9 cellular contexts compared by ENCODE assay signal in the genomic region with DNA sequence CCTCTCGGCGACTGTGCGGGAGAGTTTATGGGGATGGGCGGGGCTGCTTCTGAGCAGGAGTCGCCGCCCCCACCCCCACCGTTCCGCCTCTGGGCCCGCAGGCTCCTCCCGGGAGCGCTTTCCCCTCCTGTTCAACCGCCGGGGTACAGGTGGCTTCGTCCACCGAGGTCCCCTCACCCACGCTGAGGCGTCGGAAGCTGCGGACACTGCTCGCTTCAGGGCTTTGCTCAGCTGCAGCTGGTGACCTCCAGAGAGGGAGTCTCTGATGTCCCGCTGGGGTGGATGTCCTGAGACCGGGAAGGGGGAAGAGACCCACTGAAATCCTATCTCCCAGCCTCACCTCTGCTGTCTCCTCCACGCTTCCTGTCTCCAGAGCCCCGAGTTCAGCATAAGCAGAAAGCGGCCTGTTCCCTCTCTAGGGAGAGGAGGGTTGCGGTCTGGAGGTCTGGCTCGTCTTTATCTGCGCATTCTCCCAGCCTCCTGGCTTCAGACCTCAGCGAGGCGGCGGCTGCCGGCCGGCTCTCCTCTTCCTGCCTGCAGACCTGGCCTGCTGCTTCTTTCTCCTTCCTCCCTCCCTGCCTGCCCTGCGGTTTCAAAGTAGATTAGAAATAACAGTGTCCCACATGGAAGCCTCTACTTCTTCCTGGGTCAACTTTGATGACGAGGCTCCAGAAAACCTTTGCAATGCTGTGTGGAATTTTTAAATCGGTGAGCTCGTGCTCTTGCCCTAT. TPM values are rescaled to one million over a fixed set of nuclear protein-coding genes. Genes with fewer than 3 reads are reported as not detected.
DNase-seq lines count a peak whose midpoint lies in the region; ATAC-seq and TF ChIP-seq lines count a peak whose summit lies in the region.
"Had no signal": no experiment of that assay in that cellular context is flagged by ENCODE, and none has a peak within 500 bp of the region (broad histone marks: within the 10 kb centered on the region; RNA-seq: fewer than 3 reads in every experiment).

No MANE protein-coding gene starts in this region.

- DNase-seq in breast epithelium (ENCODE audit: low spot score in 2 of 2) (no peak), MCF 10A (ENCODE audit: unreplicated experiment) (no peak), WERI-Rb-1 (peak; percentile 23), iPS DF 4.7 (ENCODE audit: extremely low read depth, low spot score) (peak; percentile 7), upper lobe of right lung (no peak)

- no peaks in the 10 kb centered on the region for H3K36me3 ChIP-seq in breast epithelium
- no peaks in the 10 kb centered on the region for H3K36me3 ChIP-seq in WERI-Rb-1
- no peaks in the 10 kb centered on the region for H3K36me3 ChIP-seq in upper lobe of right lung

- ATAC-seq in upper lobe of right lung (peak; percentile 6), HG03354 (IDR thresholded peaks at IDR 0.05; ENCODE audit: poor library complexity, severe bottlenecking, unreplicated experiment) (no peak), GM18909 (IDR thresholded peaks at IDR 0.05; ENCODE audit: poor library complexity, unreplicated experiment) (no peak), GM18517 (IDR thresholded peaks at IDR 0.05; ENCODE audit: unreplicated experiment) (no peak)
- ATAC-seq: WTC11 had no signal

- CTCF ChIA-PET in MCF 10A (lab: Yijun Ruan, JAX), result interaction anchor here (0.7 to 0.9 kb wide), 3 partner anchors 9 to 86 kb away, joined by 3 to 4 read pairs (median 3); no protein-coding TSS in a partner anchor

- no peaks in the 10 kb centered on the region for H3K9me3 Mint-ChIP-seq in MCF 10A (ENCODE audit: unreplicated experiment)

- no TSS peak for BruUV-seq in MCF 10A (replicated peaks; lab: Mats Ljungman, UMichigan)

- no peak overlapping the region for H3K27ac ChIP-seq in breast epithelium
- H3K27ac ChIP-seq in WERI-Rb-1, result peak overlapping the region; percentile 54
- no peak overlapping the region for H3K27ac ChIP-seq in upper lobe of right lung

- no peaks in the 10 kb centered on the region for H3K4me1 ChIP-seq in breast epithelium
- peaks cover 18% of the 10 kb centered on the region for H3K4me1 ChIP-seq in upper lobe of right lung

- no peaks in the 10 kb centered on the region for H3K36me3 Mint-ChIP-seq in MCF 10A (ENCODE audit: insufficient read depth, unreplicated experiment)

- POLR2A ChIA-PET in MCF 10A (lab: Yijun Ruan, JAX), result no interaction called here

- peaks cover 42% of the 10 kb centered on the region for H3K27me3 Mint-ChIP-seq in MCF 10A (ENCODE audit: insufficient read depth, unreplicated experiment)

- H3K27me3 ChIP-seq in breast epithelium (peaks cover 0 to 46% of the 10 kb centered on the region in 2 donors), WERI-Rb-1 (ENCODE audit: insufficient read depth, low read depth, severe bottlenecking) (no peaks in the 10 kb centered on the region), upper lobe of right lung (peaks cover 58% of the 10 kb centered on the region)

- no peaks in the 10 kb centered on the region for H3K4me1 Mint-ChIP-seq in MCF 10A (ENCODE audit: insufficient read depth, unreplicated experiment)
- H3K4me1 Mint-ChIP-seq: WTC11 had no signal

- no peak overlapping the region for H3K27ac Mint-ChIP-seq in MCF 10A (ENCODE audit: low read depth, unreplicated experiment)
- H3K27ac Mint-ChIP-seq: WTC11 had no signal

- TF ChIP-seq CTCF in breast epithelium (IDR thresholded peaks at IDR 0.05), result no peak
- TF ChIP-seq CTCF in MCF 10A (IDR thresholded peaks at IDR 0.05; ENCODE audit: unreplicated experiment), result no peak
- no peak for TF ChIP-seq CTCF in WERI-Rb-1 (IDR thresholded peaks at IDR 0.05; ENCODE audit: low read depth, low read length)
- no peak for TF ChIP-seq CTCF in upper lobe of right lung (IDR thresholded peaks at IDR 0.05)

- H3K4me3 ChIP-seq in breast epithelium, result peak overlapping the region; percentile 3 to 56 (median 47)
- peak overlapping the region; percentile 24 for H3K4me3 ChIP-seq in WERI-Rb-1 (ENCODE audit: low read depth, low read length)
- H3K4me3 ChIP-seq in upper lobe of right lung, result peak overlapping the region; percentile 26

- no peak for TF ChIP-seq POLR2A in breast epithelium (IDR thresholded peaks at IDR 0.05)

- peaks cover 0 to 7% of the 10 kb centered on the region in 2 donors for H3K9me3 ChIP-seq in breast epithelium
- peaks cover 8% of the 10 kb centered on the region for H3K9me3 ChIP-seq in WERI-Rb-1 (ENCODE audit: severe bottlenecking)
- H3K9me3 ChIP-seq in upper lobe of right lung, result no peaks in the 10 kb centered on the region

- intact Hi-C loops in breast epithelium (cut with DNase I; ENCODE audit: low total_unique reads), result no loop called here
- intact Hi-C loops in MCF 10A (cut with micrococcal nuclease), result loop anchor here (10.0 kb wide), 1 partner anchor 624 kb away; no protein-coding TSS in a partner anchor
- intact Hi-C loops in upper lobe of right lung (cut with DNase I), result no loop called here

- H3K4me3 Mint-ChIP-seq in MCF 10A (ENCODE audit: unreplicated experiment), result no peak overlapping the region
- H3K4me3 Mint-ChIP-seq: WTC11 had no signal

RNA-seq across cellular contexts. Expression of a gene that starts 1.8 kb away (rescaled TPM):
- total RNA-seq in breast epithelium (1 to 10 TPM in 1 of 3 donors, under 1 TPM in 2; 0.96 to 3.4 (median 0.98) TPM), MCF 10A (2022) (not detected in 2 replicates), upper lobe of right lung (2.1 TPM)

RNA-seq across cellular contexts. Expression of a gene that starts 36.4 kb away (rescaled TPM):
- total RNA-seq in breast epithelium (1 to 10 TPM in 2 of 3 donors, not detected in 1; 3.9 to 5.4 TPM), MCF 10A (2022) (not detected in 2 replicates), upper lobe of right lung (0.87 TPM)
- total RNA-seq: WTC11 had no signal

Comparison
In these comparisons a context has a peak if more than half of its experiments do, and no peak if none do; other contexts are left out.
1. DNase-seq: peak in WERI-Rb-1 (single experiment) and iPS DF 4.7 (single experiment); none in breast epithelium (0 of 2), MCF 10A (single experiment) and upper lobe of right lung (single experiment).
2. Peak in every context shown above with its lines, with median percentiles within 50 percentile points of each other: H3K4me3 ChIP-seq.